Comparison of ENCODE assay signal across 10 cellular contexts in genomic region chr15:88635343-88635742, GRCh38. TPM values are rescaled to one million over a fixed set of nuclear protein-coding genes. Genes with fewer than 3 reads are reported as not detected.
A peak's percentile ranks its signal among the peaks of the same experiment; 100 is the strongest.
DNase-seq lines count a peak whose midpoint lies in the region; ATAC-seq, FAIRE-seq and TF ChIP-seq lines count a peak whose summit lies in the region.
"Had no signal": no experiment of that assay in that cellular context is flagged by ENCODE, and none has a peak within 500 bp of the region (broad histone marks: within the 10 kb centered on the region; RNA-seq: fewer than 3 reads in every experiment).

No MANE protein-coding gene starts in this region.

- H3K27ac ChIP-seq in CD4-positive, alpha-beta memory T cell (ENCODE audit: low read depth, low read length), result peak overlapping the region; percentile 100
- H3K27ac ChIP-seq in epithelial cell of prostate, result peak overlapping the region; percentile 97
- H3K27ac ChIP-seq: SJSA1 had no signal

- CTCF ChIA-PET in CD4-positive, alpha-beta memory T cell (lab: Charles Lee; ENCODE audit: partially characterized antibody), result interaction anchor here (1.0 to 3.2 kb wide), 6 partner anchors 10 to 270 kb away, joined by 3 to 60 read pairs (median 8); partner anchors contain the start of gene AEN

- H3K9me3 ChIP-seq in CD4-positive, alpha-beta memory T cell (ENCODE audit: control insufficient read depth in 1 of 2, low read length in 2 of 2), result no peaks in the 10 kb centered on the region
- H3K9me3 ChIP-seq: SJSA1 had no signal

- H3K4me1 Mint-ChIP-seq in CD4-positive, alpha-beta memory T cell, result peaks cover 59 to 96% (median 82%) of the 10 kb centered on the region in 4 donors

- H3K4me1 ChIP-seq in CD4-positive, alpha-beta memory T cell (ENCODE audit: insufficient read depth, low read length), result peaks cover 96% of the 10 kb centered on the region

- POLR2A ChIA-PET in CD4-positive, alpha-beta memory T cell (lab: Charles Lee; ENCODE audit: partially characterized antibody), result interaction anchor here (1.0 to 3.1 kb wide), 11 partner anchors 10 to 699 kb away, joined by 3 to 45 read pairs (median 4); partner anchors contain the start of genes AEN, HAPLN3, MRPL46 and MRPS11

- intact Hi-C loops in CD4-positive, alpha-beta memory T cell (cut with micrococcal nuclease), result no loop called here

- TF ChIP-seq POLR2A in H54 (IDR thresholded peaks at IDR 0.05; ENCODE audit: low read depth, low read length), result no peak

- no peak for FAIRE-seq in H54 (lab: Jason Lieb, UNC)
- FAIRE-seq: endothelial cell of umbilical vein had no signal

- peaks cover 48 to 49% of the 10 kb centered on the region in 2 donors for H3K36me3 Mint-ChIP-seq in CD4-positive, alpha-beta memory T cell

- H3K27me3 ChIP-seq in CD4-positive, alpha-beta memory T cell (ENCODE audit: insufficient read depth, low read length), result no peaks in the 10 kb centered on the region
- H3K27me3 ChIP-seq: SJSA1 had no signal

- ATAC-seq in GM21360 (IDR thresholded peaks at IDR 0.05; ENCODE audit: unreplicated experiment) (peak; percentile 26), HG03558 (IDR thresholded peaks at IDR 0.05; ENCODE audit: extremely low read depth, unreplicated experiment) (peak; percentile 22)

- H3K27ac Mint-ChIP-seq in CD4-positive, alpha-beta memory T cell, result peak overlapping the region; percentile 89 to 100 (median 99)

- no peaks in the 10 kb centered on the region for H3K27me3 Mint-ChIP-seq in CD4-positive, alpha-beta memory T cell

- H3K4me3 ChIP-seq in CD4-positive, alpha-beta memory T cell (ENCODE audit: low read length in 2 of 2), result peak overlapping the region; percentile 62 to 75
- H3K4me3 ChIP-seq: SJSA1 had no signal

- peaks cover 0 to 3% (median 0%) of the 10 kb centered on the region in 8 donors for H3K9me3 Mint-ChIP-seq in CD4-positive, alpha-beta memory T cell

- DNase-seq in CD4-positive, alpha-beta memory T cell, result peak; percentile 77 to 84 (median 79)
- DNase-seq in epithelial cell of prostate (ENCODE audit: low read depth, low spot score) (no peak), H54 (ENCODE audit: insufficient read length, low spot score) (no peak), NCI-H1694 treated with DMSO at 0.1 percent for 48 hours (lab: John Stamatoyannopoulos, UW) (no peak), SIG-M5 (lab: John Stamatoyannopoulos, UW) (no peak), SKM-1 treated with dmso at 0.1 percent for 144 hours (lab: John Stamatoyannopoulos, UW; ENCODE audit: unreplicated experiment) (no peak)

- peaks cover 13% of the 10 kb centered on the region for H3K36me3 ChIP-seq in CD4-positive, alpha-beta memory T cell (ENCODE audit: insufficient read depth, low read length)

- peak overlapping the region; percentile 88 to 98 (median 95) for H3K4me3 Mint-ChIP-seq in CD4-positive, alpha-beta memory T cell

RNA-seq across cellular contexts. Expression of gene ISG20, which starts 3.5 kb away (rescaled TPM):
- 100 to 1,000 TPM; 144 to 153 TPM for total RNA-seq in CD4-positive, alpha-beta memory T cell
- polyA plus RNA-seq in CD4-positive, alpha-beta memory T cell, result 100 to 1,000 TPM; 494 to 667 TPM

RNA-seq across cellular contexts. Expression of gene AEN, which starts 14.2 kb away (rescaled TPM):
- total RNA-seq in CD4-positive, alpha-beta memory T cell, result 10 to 100 TPM; 54.5 to 56.8 TPM
- polyA plus RNA-seq in CD4-positive, alpha-beta memory T cell, result 10 to 100 TPM; 33.2 to 35.8 TPM

Comparison
In these comparisons a context has a peak if more than half of its experiments do, and no peak if none do; other contexts are left out.
1. DNase-seq: peak in CD4-positive, alpha-beta memory T cell (5 of 5); none in epithelial cell of prostate (single experiment), H54 (single experiment), NCI-H1694 treated with DMSO at 0.1 percent for 48 hours (single experiment), SIG-M5 (single experiment) and SKM-1 treated with dmso at 0.1 percent for 144 hours (single experiment).